Comparison of ENCODE assay signal across 1 cellular context in genomic region chr19:35204799-35205732, GRCh38.
TF ChIP-seq lines count a peak whose summit lies in the region.

No MANE protein-coding gene starts in this region.

TF ChIP-seq in K562, 482 proteins besides CTCF, POLR2A, EP300 and RAD21 (continued from another document and continues in another):
- peak; percentile 97 for TF ChIP-seq RREB1 (CRISPR knock-in tag; IDR thresholded peaks at IDR 0.05)
- no peak for TF ChIP-seq GTF2F1 (IDR thresholded peaks at IDR 0.05; ENCODE audit: low read depth, low read length)
- no peak for TF ChIP-seq ZBTB8A (IDR thresholded peaks at IDR 0.05; ENCODE audit: partially characterized antibody)
- TF ChIP-seq ZNF133 (CRISPR knock-in tag; IDR thresholded peaks at IDR 0.05) = peak; percentile 89; the same call in 1 of the 2 replicates
- no peak; the same call in 1 of the 2 replicates for TF ChIP-seq HCFC1 (IDR thresholded peaks at IDR 0.05; ENCODE audit: low read depth, low read length)
- TF ChIP-seq ZNF518B (CRISPR knock-in tag; IDR thresholded peaks at IDR 0.05) = 0 out of 2 replicates have a peak, but pooled peaks have one; percentile 79
- TF ChIP-seq, protein P1, sequence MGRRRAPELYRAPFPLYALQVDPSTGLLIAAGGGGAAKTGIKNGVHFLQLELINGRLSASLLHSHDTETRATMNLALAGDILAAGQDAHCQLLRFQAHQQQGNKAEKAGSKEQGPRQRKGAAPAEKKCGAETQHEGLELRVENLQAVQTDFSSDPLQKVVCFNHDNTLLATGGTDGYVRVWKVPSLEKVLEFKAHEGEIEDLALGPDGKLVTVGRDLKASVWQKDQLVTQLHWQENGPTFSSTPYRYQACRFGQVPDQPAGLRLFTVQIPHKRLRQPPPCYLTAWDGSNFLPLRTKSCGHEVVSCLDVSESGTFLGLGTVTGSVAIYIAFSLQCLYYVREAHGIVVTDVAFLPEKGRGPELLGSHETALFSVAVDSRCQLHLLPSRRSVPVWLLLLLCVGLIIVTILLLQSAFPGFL (CRISPR knock-in tag; IDR thresholded peaks at IDR 0.05) = no peak
- TF ChIP-seq HNRNPL (IDR thresholded peaks at IDR 0.05; ENCODE audit: low read depth, low read length) = no peak
- TF ChIP-seq, protein P2, sequence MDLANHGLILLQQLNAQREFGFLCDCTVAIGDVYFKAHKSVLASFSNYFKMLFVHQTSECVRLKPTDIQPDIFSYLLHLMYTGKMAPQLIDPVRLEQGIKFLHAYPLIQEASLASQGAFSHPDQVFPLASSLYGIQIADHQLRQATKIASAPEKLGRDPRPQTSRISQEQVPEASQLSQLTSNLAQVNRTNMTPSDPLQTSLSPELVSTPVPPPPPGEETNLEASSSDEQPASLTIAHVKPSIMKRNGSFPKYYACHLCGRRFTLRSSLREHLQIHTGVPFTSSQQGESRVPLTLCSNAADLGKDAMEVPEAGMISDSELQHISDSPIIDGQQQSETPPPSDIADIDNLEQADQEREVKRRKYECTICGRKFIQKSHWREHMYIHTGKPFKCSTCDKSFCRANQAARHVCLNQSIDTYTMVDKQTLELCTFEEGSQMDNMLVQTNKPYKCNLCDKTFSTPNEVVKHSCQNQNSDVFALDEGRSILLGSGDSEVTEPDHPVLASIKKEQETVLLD (IDR thresholded peaks at IDR 0.05) = peak; percentile 63; the same call in 1 of the 2 replicates
- no peak for TF ChIP-seq ZNF408 (CRISPR knock-in tag; IDR thresholded peaks at IDR 0.05; ENCODE audit: low read depth)
- TF ChIP-seq MCM5 (IDR thresholded peaks at IDR 0.05; ENCODE audit: low read depth) = no peak
- TF ChIP-seq CGGBP1 (CRISPR knock-in tag; IDR thresholded peaks at IDR 0.05) = no peak
- TF ChIP-seq ATF1 (CRISPR knock-in tag; IDR thresholded peaks at IDR 0.05) = no peak
- TF ChIP-seq ATF1 (tag; IDR thresholded peaks at IDR 0.05) = peak; percentile 70
- TF ChIP-seq CLOCK (CRISPR knock-in tag; IDR thresholded peaks at IDR 0.05; ENCODE audit: borderline replicate concordance) = peak; percentile 83; the same call in 1 of the 2 replicates
- no peak for TF ChIP-seq MCM2 (IDR thresholded peaks at IDR 0.05; ENCODE audit: low read depth)
- no peak for TF ChIP-seq EWSR1 (IDR thresholded peaks at IDR 0.05; ENCODE audit: borderline replicate concordance, low read depth, partially characterized antibody)
- peak; percentile 70 for TF ChIP-seq EGR1 (conservative IDR thresholded peaks at IDR 0.05)
- TF ChIP-seq U2AF1 (optimal IDR thresholded peaks at IDR 0.05; ENCODE audit: low read depth, low read length) = no peak
- peak; percentile 72 for TF ChIP-seq ETV1 (tag; conservative IDR thresholded peaks at IDR 0.05; ENCODE audit: low read depth)
- TF ChIP-seq LEF1 (IDR thresholded peaks at IDR 0.05) = peak; percentile 73; the same call in 1 of the 2 replicates
- TF ChIP-seq, protein P3, sequence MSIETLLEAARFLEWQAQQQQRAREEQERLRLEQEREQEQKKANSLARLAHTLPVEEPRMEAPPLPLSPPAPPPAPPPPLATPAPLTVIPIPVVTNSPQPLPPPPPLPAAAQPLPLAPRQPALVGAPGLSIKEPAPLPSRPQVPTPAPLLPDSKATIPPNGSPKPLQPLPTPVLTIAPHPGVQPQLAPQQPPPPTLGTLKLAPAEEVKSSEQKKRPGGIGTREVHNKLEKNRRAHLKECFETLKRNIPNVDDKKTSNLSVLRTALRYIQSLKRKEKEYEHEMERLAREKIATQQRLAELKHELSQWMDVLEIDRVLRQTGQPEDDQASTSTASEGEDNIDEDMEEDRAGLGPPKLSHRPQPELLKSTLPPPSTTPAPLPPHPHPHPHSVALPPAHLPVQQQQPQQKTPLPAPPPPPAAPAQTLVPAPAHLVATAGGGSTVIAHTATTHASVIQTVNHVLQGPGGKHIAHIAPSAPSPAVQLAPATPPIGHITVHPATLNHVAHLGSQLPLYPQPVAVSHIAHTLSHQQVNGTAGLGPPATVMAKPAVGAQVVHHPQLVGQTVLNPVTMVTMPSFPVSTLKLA (conservative IDR thresholded peaks at IDR 0.05) = no peak; a peak in 1 of 4 replicates
- peak; percentile 99 for TF ChIP-seq ZNF644 (tag; IDR thresholded peaks at IDR 0.05; ENCODE audit: low read depth)
- TF ChIP-seq KHSRP (IDR thresholded peaks at IDR 0.05) = no peak
- TF ChIP-seq ZNF584 (CRISPR knock-in tag; IDR thresholded peaks at IDR 0.05; ENCODE audit: low read depth) = peak; percentile 97
- no peak for TF ChIP-seq ZFP30 (CRISPR knock-in tag; IDR thresholded peaks at IDR 0.05; ENCODE audit: borderline replicate concordance)
- TF ChIP-seq, protein P4, sequence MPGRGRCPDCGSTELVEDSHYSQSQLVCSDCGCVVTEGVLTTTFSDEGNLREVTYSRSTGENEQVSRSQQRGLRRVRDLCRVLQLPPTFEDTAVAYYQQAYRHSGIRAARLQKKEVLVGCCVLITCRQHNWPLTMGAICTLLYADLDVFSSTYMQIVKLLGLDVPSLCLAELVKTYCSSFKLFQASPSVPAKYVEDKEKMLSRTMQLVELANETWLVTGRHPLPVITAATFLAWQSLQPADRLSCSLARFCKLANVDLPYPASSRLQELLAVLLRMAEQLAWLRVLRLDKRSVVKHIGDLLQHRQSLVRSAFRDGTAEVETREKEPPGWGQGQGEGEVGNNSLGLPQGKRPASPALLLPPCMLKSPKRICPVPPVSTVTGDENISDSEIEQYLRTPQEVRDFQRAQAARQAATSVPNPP (IDR thresholded peaks at IDR 0.05; ENCODE audit: borderline replicate concordance, insufficient read depth, insufficient read length) = no peak
- TF ChIP-seq NKRF (IDR thresholded peaks at IDR 0.05; ENCODE audit: borderline replicate concordance) = peak; percentile 38; the same call in 1 of the 2 replicates
- TF ChIP-seq CXXC5 (CRISPR knock-in tag; IDR thresholded peaks at IDR 0.05) = peak; percentile 96
- TF ChIP-seq FOXK2 (conservative IDR thresholded peaks at IDR 0.05 in 1 of 2, IDR thresholded peaks at IDR 0.05 in 1 of 2; ENCODE audit: low read depth in 2 of 2) = no peak
- no peak for TF ChIP-seq NFIC (IDR thresholded peaks at IDR 0.05)
- peak; percentile 97 for TF ChIP-seq ZNF766 (CRISPR knock-in tag; conservative IDR thresholded peaks at IDR 0.05)
